Comparison of ENCODE assay signal across 1 cellular context in the genomic region with DNA sequence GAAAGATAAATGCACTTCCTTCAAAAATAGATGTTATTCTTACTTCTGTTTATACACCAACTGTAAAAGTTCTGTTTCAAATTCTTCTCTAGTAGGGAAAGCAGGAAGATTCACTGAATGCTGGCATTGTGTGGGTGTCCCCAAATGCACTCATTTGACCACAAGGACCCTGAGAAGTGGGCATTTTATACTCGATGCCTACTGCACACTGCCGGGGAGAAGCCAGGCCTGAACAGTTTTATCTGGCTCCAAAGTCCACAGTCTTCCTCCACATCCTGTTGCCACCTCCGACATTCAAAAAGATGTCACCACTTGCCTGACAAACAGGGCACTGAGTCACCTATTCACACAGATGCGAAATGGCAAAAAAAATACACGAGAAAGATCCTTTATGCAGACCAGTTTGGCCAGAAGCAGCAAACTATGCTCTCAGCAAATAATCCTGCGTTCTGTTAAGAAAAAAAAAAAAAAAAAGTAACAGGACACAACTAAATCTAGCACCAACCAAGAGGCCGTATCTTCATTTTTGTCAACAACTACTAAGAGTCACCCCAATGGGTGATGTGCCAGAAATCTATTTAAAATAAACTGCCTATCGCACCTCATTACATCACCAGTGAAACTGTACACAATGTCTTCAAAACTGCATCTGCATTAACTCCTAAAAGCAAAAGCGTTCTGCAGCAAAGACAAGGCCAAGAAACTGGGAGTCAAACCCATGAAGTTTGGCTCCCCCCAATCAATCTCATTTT.
TF ChIP-seq lines count a peak whose summit lies in the region.

No MANE protein-coding gene starts in this region.

TF ChIP-seq in K562, 482 proteins besides CTCF, POLR2A, EP300 and RAD21 (continued from another document):
- TF ChIP-seq, protein P1, sequence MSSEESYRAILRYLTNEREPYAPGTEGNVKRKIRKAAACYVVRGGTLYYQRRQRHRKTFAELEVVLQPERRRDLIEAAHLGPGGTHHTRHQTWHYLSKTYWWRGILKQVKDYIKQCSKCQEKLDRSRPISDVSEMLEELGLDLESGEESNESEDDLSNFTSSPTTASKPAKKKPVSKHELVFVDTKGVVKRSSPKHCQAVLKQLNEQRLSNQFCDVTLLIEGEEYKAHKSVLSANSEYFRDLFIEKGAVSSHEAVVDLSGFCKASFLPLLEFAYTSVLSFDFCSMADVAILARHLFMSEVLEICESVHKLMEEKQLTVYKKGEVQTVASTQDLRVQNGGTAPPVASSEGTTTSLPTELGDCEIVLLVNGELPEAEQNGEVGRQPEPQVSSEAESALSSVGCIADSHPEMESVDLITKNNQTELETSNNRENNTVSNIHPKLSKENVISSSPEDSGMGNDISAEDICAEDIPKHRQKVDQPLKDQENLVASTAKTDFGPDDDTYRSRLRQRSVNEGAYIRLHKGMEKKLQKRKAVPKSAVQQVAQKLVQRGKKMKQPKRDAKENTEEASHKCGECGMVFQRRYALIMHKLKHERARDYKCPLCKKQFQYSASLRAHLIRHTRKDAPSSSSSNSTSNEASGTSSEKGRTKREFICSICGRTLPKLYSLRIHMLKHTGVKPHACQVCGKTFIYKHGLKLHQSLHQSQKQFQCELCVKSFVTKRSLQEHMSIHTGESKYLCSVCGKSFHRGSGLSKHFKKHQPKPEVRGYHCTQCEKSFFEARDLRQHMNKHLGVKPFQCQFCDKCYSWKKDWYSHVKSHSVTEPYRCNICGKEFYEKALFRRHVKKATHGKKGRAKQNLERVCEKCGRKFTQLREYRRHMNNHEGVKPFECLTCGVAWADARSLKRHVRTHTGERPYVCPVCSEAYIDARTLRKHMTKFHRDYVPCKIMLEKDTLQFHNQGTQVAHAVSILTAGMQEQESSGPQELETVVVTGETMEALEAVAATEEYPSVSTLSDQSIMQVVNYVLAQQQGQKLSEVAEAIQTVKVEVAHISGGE (CRISPR knock-in tag; IDR thresholded peaks at IDR 0.05) = peak in 1 of 3 experiments; percentile 54; a peak in 1 of 6 replicates
- TF ChIP-seq FOXA3 (CRISPR knock-in tag; conservative IDR thresholded peaks at IDR 0.05 in 1 of 2, IDR thresholded peaks at IDR 0.05 in 1 of 2) (0 out of 4 replicates have a peak, but pooled peaks of 1 of the 2 experiments have one; percentile 6), TCF7 (IDR thresholded peaks at IDR 0.05; ENCODE audit: borderline replicate concordance) (no peak), CEBPG (CRISPR knock-in tag; IDR thresholded peaks at IDR 0.05) (0 out of 2 replicates have a peak, but pooled peaks have one; percentile 8), CEBPG (tag; conservative IDR thresholded peaks at IDR 0.05 in 1 of 2, IDR thresholded peaks at IDR 0.05 in 1 of 2) (peak in 1 of 2 experiments; percentile 35; a peak in 1 of 4 replicates), RFX5 (IDR thresholded peaks at IDR 0.05; ENCODE audit: low read depth, low read length) (no peak), EHMT2 (IDR thresholded peaks at IDR 0.05) (no peak), KAT2B (IDR thresholded peaks at IDR 0.05; ENCODE audit: low read depth, low read length) (no peak), ZNF79 (CRISPR knock-in tag; IDR thresholded peaks at IDR 0.05; ENCODE audit: low read depth) (no peak), NR4A1 (CRISPR knock-in tag; IDR thresholded peaks at IDR 0.05) (no peak), NR4A1 (tag; IDR thresholded peaks at IDR 0.05) (no peak), MCM7 (IDR thresholded peaks at IDR 0.05) (no peak), CBX3 (IDR thresholded peaks at IDR 0.05; ENCODE audit: borderline replicate concordance in 1 of 2, low read length in 2 of 2) (0 out of 3 replicates have a peak, but pooled peaks of 1 of the 2 experiments have one; percentile 4), ATF7 (IDR thresholded peaks at IDR 0.05) (0 out of 2 replicates have a peak, but pooled peaks have one; percentile 27), ZZZ3 (IDR thresholded peaks at IDR 0.05) (no peak), PRPF4 (IDR thresholded peaks at IDR 0.05; ENCODE audit: insufficient read depth, low read depth, low read length, poor library complexity, severe bottlenecking) (no peak), ZBTB8A (IDR thresholded peaks at IDR 0.05; ENCODE audit: partially characterized antibody) (no peak), ILK (tag; IDR thresholded peaks at IDR 0.05; ENCODE audit: borderline replicate concordance, low read depth) (no peak), JUNB (CRISPR knock-in tag; conservative IDR thresholded peaks at IDR 0.05) (no peak), MED1 (CRISPR knock-in tag; IDR thresholded peaks at IDR 0.05; ENCODE audit: borderline replicate concordance) (no peak), GTF2F1 (IDR thresholded peaks at IDR 0.05; ENCODE audit: low read depth, low read length) (no peak), FOXJ2 (tag; IDR thresholded peaks at IDR 0.05) (0 out of 2 replicates have a peak, but pooled peaks have one; percentile 16), KLF16 (IDR thresholded peaks at IDR 0.05) (no peak), PTRF (tag; IDR thresholded peaks at IDR 0.05) (no peak), ZNF311 (CRISPR knock-in tag; IDR thresholded peaks at IDR 0.05) (no peak), ETV5 (CRISPR knock-in tag; IDR thresholded peaks at IDR 0.05; ENCODE audit: low read depth) (no peak), COPS2 (conservative IDR thresholded peaks at IDR 0.05) (no peak), BDP1 (IDR thresholded peaks at IDR 0.05; ENCODE audit: insufficient read depth, insufficient read length) (no peak)
- TF ChIP-seq, protein P2, sequence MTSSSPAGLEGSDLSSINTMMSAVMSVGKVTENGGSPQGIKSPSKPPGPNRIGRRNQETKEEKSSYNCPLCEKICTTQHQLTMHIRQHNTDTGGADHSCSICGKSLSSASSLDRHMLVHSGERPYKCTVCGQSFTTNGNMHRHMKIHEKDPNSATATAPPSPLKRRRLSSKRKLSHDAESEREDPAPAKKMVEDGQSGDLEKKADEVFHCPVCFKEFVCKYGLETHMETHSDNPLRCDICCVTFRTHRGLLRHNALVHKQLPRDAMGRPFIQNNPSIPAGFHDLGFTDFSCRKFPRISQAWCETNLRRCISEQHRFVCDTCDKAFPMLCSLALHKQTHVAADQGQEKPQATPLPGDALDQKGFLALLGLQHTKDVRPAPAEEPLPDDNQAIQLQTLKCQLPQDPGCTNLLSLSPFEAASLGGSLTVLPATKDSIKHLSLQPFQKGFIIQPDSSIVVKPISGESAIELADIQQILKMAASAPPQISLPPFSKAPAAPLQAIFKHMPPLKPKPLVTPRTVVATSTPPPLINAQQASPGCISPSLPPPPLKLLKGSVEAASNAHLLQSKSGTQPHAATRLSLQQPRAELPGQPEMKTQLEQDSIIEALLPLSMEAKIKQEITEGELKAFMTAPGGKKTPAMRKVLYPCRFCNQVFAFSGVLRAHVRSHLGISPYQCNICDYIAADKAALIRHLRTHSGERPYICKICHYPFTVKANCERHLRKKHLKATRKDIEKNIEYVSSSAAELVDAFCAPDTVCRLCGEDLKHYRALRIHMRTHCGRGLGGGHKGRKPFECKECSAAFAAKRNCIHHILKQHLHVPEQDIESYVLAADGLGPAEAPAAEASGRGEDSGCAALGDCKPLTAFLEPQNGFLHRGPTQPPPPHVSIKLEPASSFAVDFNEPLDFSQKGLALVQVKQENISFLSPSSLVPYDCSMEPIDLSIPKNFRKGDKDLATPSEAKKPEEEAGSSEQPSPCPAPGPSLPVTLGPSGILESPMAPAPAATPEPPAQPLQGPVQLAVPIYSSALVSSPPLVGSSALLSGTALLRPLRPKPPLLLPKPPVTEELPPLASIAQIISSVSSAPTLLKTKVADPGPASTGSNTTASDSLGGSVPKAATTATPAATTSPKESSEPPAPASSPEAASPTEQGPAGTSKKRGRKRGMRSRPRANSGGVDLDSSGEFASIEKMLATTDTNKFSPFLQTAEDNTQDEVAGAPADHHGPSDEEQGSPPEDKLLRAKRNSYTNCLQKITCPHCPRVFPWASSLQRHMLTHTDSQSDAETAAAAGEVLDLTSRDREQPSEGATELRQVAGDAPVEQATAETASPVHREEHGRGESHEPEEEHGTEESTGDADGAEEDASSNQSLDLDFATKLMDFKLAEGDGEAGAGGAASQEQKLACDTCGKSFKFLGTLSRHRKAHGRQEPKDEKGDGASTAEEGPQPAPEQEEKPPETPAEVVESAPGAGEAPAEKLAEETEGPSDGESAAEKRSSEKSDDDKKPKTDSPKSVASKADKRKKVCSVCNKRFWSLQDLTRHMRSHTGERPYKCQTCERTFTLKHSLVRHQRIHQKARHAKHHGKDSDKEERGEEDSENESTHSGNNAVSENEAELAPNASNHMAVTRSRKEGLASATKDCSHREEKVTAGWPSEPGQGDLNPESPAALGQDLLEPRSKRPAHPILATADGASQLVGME (CRISPR knock-in tag; IDR thresholded peaks at IDR 0.05) = no peak
TF ChIP-seq in K562: peak in this region for 24.
